10 cellular contexts compared by ENCODE assay signal in the genomic region with DNA sequence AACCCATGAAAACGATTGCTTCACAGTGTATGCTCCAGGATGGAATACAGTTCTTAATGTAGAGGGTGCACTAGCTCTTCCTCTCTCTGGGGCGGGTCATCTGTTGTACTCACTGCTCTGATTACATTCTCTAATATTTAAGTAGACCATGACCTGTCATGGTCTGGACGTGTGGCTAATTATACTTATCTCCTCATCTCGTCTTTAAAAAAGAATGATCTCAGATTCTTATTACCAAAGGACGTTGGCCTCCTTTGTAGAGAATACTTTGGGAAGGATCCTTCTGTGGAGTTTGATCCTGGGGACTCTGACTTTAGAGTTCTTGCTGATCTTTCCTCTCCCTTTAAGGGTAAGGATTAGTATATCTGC. TPM values are rescaled to one million over a fixed set of nuclear protein-coding genes. Genes with fewer than 3 reads are reported as not detected.
DNase-seq lines count a peak whose midpoint lies in the region; ATAC-seq and TF ChIP-seq lines count a peak whose summit lies in the region.
"Had no signal": no experiment of that assay in that cellular context is flagged by ENCODE, and none has a peak within 500 bp of the region (broad histone marks: within the 10 kb centered on the region; RNA-seq: fewer than 3 reads in every experiment).

No MANE protein-coding gene starts in this region.

- POLR2A ChIA-PET in CD8-positive, alpha-beta memory T cell (lab: Charles Lee) = no interaction called here

- H3K27ac ChIP-seq in CD8-positive, alpha-beta memory T cell (ENCODE audit: low read depth, low read length) = no peak overlapping the region

- H3K4me3 ChIP-seq in BE2C (ENCODE audit: low read depth, low read length) (peak overlapping the region; percentile 33), fibroblast of pulmonary artery (replicated peaks; ENCODE audit: low read depth, low read length) (peak overlapping the region; percentile 24)
- no peak overlapping the region for H3K4me3 ChIP-seq in CD8-positive, alpha-beta memory T cell (ENCODE audit: low read length)
- H3K4me3 ChIP-seq: MG63 had no signal

- CTCF ChIA-PET in CD8-positive, alpha-beta memory T cell (lab: Charles Lee) = no interaction called here

- no peaks in the 10 kb centered on the region for H3K36me3 Mint-ChIP-seq in neural crest cell (ENCODE audit: low read depth)
- H3K36me3 Mint-ChIP-seq in CD8-positive, alpha-beta memory T cell = peaks cover 0 to 5% (median 4%) of the 10 kb centered on the region in 3 donors

- H3K9me3 Mint-ChIP-seq in neural crest cell = no peaks in the 10 kb centered on the region
- no peaks in the 10 kb centered on the region for H3K9me3 Mint-ChIP-seq in stimulated activated naive CD8-positive, alpha-beta T cell treated with anti-CD3 and anti-CD28 coated beads, Interleukin-15, amount 100 ng/mL, for 72 hours
- H3K9me3 Mint-ChIP-seq in CD8-positive, alpha-beta memory T cell = no peaks in the 10 kb centered on the region

- H3K27ac Mint-ChIP-seq in neural crest cell (ENCODE audit: unreplicated experiment) = peak overlapping the region; percentile 99
- no peak overlapping the region for H3K27ac Mint-ChIP-seq in stimulated activated naive CD8-positive, alpha-beta T cell treated with anti-CD3 and anti-CD28 coated beads, Interleukin-15, amount 100 ng/mL, for 72 hours
- H3K27ac Mint-ChIP-seq in CD8-positive, alpha-beta memory T cell = peak overlapping the region in 2 of 8 donors; percentile 5 to 38

- H3K4me1 ChIP-seq in BE2C = peaks cover 3% of the 10 kb centered on the region; the same call in 1 of the 2 replicates
- no peaks in the 10 kb centered on the region for H3K4me1 ChIP-seq in CD8-positive, alpha-beta memory T cell (ENCODE audit: insufficient read depth, low read length)

- peak overlapping the region; percentile 70 for H3K4me3 Mint-ChIP-seq in neural crest cell
- no peak overlapping the region for H3K4me3 Mint-ChIP-seq in stimulated activated naive CD8-positive, alpha-beta T cell treated with anti-CD3 and anti-CD28 coated beads, Interleukin-15, amount 100 ng/mL, for 72 hours
- H3K4me3 Mint-ChIP-seq in CD8-positive, alpha-beta memory T cell = no peak overlapping the region

- H3K27me3 Mint-ChIP-seq in neural crest cell (ENCODE audit: low read depth) = no peaks in the 10 kb centered on the region
- no peaks in the 10 kb centered on the region for H3K27me3 Mint-ChIP-seq in stimulated activated naive CD8-positive, alpha-beta T cell treated with anti-CD3 and anti-CD28 coated beads, Interleukin-15, amount 100 ng/mL, for 72 hours
- H3K27me3 Mint-ChIP-seq in CD8-positive, alpha-beta memory T cell = no peaks in the 10 kb centered on the region

- ATAC-seq in stimulated activated naive CD8-positive, alpha-beta T cell treated with anti-CD3 and anti-CD28 coated beads, Interleukin-15, amount 100 ng/mL, for 72 hours = no peak

- H3K27me3 ChIP-seq in BE2C = no peaks in the 10 kb centered on the region
- no peaks in the 10 kb centered on the region for H3K27me3 ChIP-seq in CD8-positive, alpha-beta memory T cell (ENCODE audit: insufficient read depth, low read length, poor library complexity, severe bottlenecking)
- H3K27me3 ChIP-seq: MG63 had no signal

- TF ChIP-seq CTCF in BE2C (IDR thresholded peaks at IDR 0.05; ENCODE audit: low read depth, low read length) (no peak), fibroblast of pulmonary artery (IDR thresholded peaks at IDR 0.05; ENCODE audit: low read length, missing control alignments) (no peak), neural crest cell (conservative IDR thresholded peaks at IDR 0.05) (no peak)

- no peak for DNase-seq in BE2C
- DNase-seq in NCI-H69 (lab: John Stamatoyannopoulos, UW) = peak; percentile 47
- peak; percentile 30 for DNase-seq in fibroblast of pulmonary artery (ENCODE audit: low read depth)
- no peak for DNase-seq in neural crest cell (ENCODE audit: low read depth, low spot score)
- no peak for DNase-seq in stimulated activated naive CD8-positive, alpha-beta T cell treated with anti-CD3 and anti-CD28 coated beads, Interleukin-15, amount 100 ng/mL, for 72 hours
- DNase-seq in CD8-positive, alpha-beta memory T cell = no peak
- no peak for DNase-seq in NOMO-1 treated with dmso at 0.1 percent for 144 hours (lab: John Stamatoyannopoulos, UW; ENCODE audit: unreplicated experiment)
- DNase-seq in occipital lobe (lab: John Stamatoyannopoulos, UW) = no peak
- DNase-seq: cortex of kidney had no signal

- H3K36me3 ChIP-seq in BE2C = no peaks in the 10 kb centered on the region
- H3K36me3 ChIP-seq in CD8-positive, alpha-beta memory T cell (ENCODE audit: insufficient read depth, low read length) = no peaks in the 10 kb centered on the region
- H3K36me3 ChIP-seq: MG63 had no signal

- no peaks in the 10 kb centered on the region for H3K9me3 ChIP-seq in BE2C
- no peaks in the 10 kb centered on the region for H3K9me3 ChIP-seq in CD8-positive, alpha-beta memory T cell (ENCODE audit: low read length)
- H3K9me3 ChIP-seq: MG63 had no signal

- peaks cover 49% of the 10 kb centered on the region for H3K4me1 Mint-ChIP-seq in neural crest cell
- peaks cover 28% of the 10 kb centered on the region for H3K4me1 Mint-ChIP-seq in stimulated activated naive CD8-positive, alpha-beta T cell treated with anti-CD3 and anti-CD28 coated beads, Interleukin-15, amount 100 ng/mL, for 72 hours
- peaks cover 23 to 57% (median 27%) of the 10 kb centered on the region in 3 donors for H3K4me1 Mint-ChIP-seq in CD8-positive, alpha-beta memory T cell

RNA-seq across cellular contexts. Expression of a gene that starts 48.4 kb away (rescaled TPM):
- polyA plus RNA-seq in BE2C (2012; ENCODE audit: insufficient read depth, insufficient read length, low read depth) = 19.2 TPM
- total RNA-seq in neural crest cell (41.0 and 42.6 TPM in 2 replicates), occipital lobe (46.3 TPM)
- 10 to 100 TPM; 19.7 to 20.0 TPM for total RNA-seq in CD8-positive, alpha-beta memory T cell
- polyA plus RNA-seq in CD8-positive, alpha-beta memory T cell = 10.4 TPM

Comparison
In these comparisons a context has a peak if more than half of its experiments do, and no peak if none do; other contexts are left out.
1. DNase-seq: peak in NCI-H69 (single experiment) and fibroblast of pulmonary artery (single experiment); none in BE2C (single experiment), neural crest cell (single experiment), stimulated activated naive CD8-positive, alpha-beta T cell treated with anti-CD3 and anti-CD28 coated beads, Interleukin-15, amount 100 ng/mL, for 72 hours (0 of 2), CD8-positive, alpha-beta memory T cell (0 of 5), NOMO-1 treated with dmso at 0.1 percent for 144 hours (single experiment) and occipital lobe (single experiment).